In the genomic region with DNA sequence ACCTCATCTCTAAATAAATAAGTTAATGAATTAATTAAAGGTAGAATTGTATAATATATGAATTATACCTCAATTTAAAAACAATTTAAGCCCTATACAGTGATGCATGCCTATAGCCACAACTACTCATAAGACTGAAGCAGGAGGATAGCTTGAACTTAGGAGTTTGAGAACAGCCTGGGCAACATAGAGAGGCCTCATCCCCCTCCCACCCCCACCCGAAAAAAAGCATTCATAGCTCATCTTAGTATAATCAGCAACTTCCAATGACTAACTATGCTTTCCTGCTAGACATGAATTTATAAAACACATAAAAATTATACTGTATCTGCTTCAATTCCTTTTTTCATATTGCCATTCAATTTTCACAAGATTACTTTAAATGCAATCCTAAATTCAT, we compare ENCODE assay signal across 9 cellular contexts. TPM values are rescaled to one million over a fixed set of nuclear protein-coding genes. Genes with fewer than 3 reads are reported as not detected.
DNase-seq lines count a peak whose midpoint lies in the region; ATAC-seq and TF ChIP-seq lines count a peak whose summit lies in the region.
"Had no signal": no experiment of that assay in that cellular context is flagged by ENCODE, and none has a peak within 500 bp of the region (broad histone marks: within the 10 kb centered on the region; RNA-seq: fewer than 3 reads in every experiment).

No MANE protein-coding gene starts in this region.

- H3K4me3 ChIP-seq in GM06990 (replicated peaks; ENCODE audit: low read depth, low read length) (peak overlapping the region; percentile 95), dorsolateral prefrontal cortex (peak overlapping the region in 46 of 59 donors; percentile 3 to 99 (median 95))

- no peaks in the 10 kb centered on the region for H3K36me3 Mint-ChIP-seq in neural crest cell (ENCODE audit: low read depth)

- peak overlapping the region in 3 of 59 donors; percentile 22 to 93 (median 92) for H3K27ac ChIP-seq in dorsolateral prefrontal cortex

- H3K9me3 Mint-ChIP-seq in neural crest cell, result no peaks in the 10 kb centered on the region

- TF ChIP-seq CTCF in GM06990 (IDR thresholded peaks at IDR 0.05; ENCODE audit: insufficient read depth, low read length, poor library complexity, severe bottlenecking), result no peak
- TF ChIP-seq CTCF in dorsolateral prefrontal cortex (IDR thresholded peaks at IDR 0.05 in 54 of 56, conservative IDR thresholded peaks at IDR 0.05 in 2 of 56; ENCODE audit: low read depth in 1 of 56, partially characterized antibody in 56 of 56), result no peak
- TF ChIP-seq CTCF in neural crest cell (conservative IDR thresholded peaks at IDR 0.05), result no peak

- no peak for ATAC-seq in HG03442 (IDR thresholded peaks at IDR 0.05; ENCODE audit: unreplicated experiment)
- no peak for ATAC-seq in GM18517 (IDR thresholded peaks at IDR 0.05; ENCODE audit: unreplicated experiment)

- no peaks in the 10 kb centered on the region for H3K36me3 ChIP-seq in GM06990 (ENCODE audit: control insufficient read depth, insufficient read depth, low read length)

- no peaks in the 10 kb centered on the region for H3K27me3 ChIP-seq in GM06990 (replicated peaks; ENCODE audit: control insufficient read depth, insufficient read depth, low read length)
- H3K27me3 ChIP-seq in dorsolateral prefrontal cortex, result no peaks in the 10 kb centered on the region

- DNase-seq in GM06990 (ENCODE audit: extremely low read depth, insufficient read length), result no peak
- peak; percentile 18 for DNase-seq in NAMALWA (ENCODE audit: low spot score)
- DNase-seq in dorsolateral prefrontal cortex, result no peak
- no peak for DNase-seq in neural crest cell (ENCODE audit: low read depth, low spot score)
- DNase-seq in head of caudate nucleus, result no peak
- no peak for DNase-seq in Kasumi-1 (lab: John Stamatoyannopoulos, UW)
- DNase-seq: T1000 had no signal

- H3K27ac Mint-ChIP-seq in neural crest cell (ENCODE audit: unreplicated experiment), result no peak overlapping the region

- peak overlapping the region; percentile 100 for H3K4me3 Mint-ChIP-seq in neural crest cell

- H3K27me3 Mint-ChIP-seq in neural crest cell (ENCODE audit: low read depth), result no peaks in the 10 kb centered on the region

- intact Hi-C loops in dorsolateral prefrontal cortex (cut with DNase I) (no loop called here), head of caudate nucleus (cut with DNase I) (loop anchor here (10.0 kb wide), 1 partner anchor 81 kb away; a partner anchor contains a TSS)

- H3K4me1 Mint-ChIP-seq in neural crest cell, result peaks cover 21% of the 10 kb centered on the region

RNA-seq across cellular contexts. Expression of a gene that starts 1.6 kb away (rescaled TPM):
- total RNA-seq in dorsolateral prefrontal cortex (10 to 100 TPM; 23.5 to 43.2 (median 31.9) TPM), neural crest cell (28.2 and 30.3 TPM in 2 replicates)
